In the genomic region with DNA sequence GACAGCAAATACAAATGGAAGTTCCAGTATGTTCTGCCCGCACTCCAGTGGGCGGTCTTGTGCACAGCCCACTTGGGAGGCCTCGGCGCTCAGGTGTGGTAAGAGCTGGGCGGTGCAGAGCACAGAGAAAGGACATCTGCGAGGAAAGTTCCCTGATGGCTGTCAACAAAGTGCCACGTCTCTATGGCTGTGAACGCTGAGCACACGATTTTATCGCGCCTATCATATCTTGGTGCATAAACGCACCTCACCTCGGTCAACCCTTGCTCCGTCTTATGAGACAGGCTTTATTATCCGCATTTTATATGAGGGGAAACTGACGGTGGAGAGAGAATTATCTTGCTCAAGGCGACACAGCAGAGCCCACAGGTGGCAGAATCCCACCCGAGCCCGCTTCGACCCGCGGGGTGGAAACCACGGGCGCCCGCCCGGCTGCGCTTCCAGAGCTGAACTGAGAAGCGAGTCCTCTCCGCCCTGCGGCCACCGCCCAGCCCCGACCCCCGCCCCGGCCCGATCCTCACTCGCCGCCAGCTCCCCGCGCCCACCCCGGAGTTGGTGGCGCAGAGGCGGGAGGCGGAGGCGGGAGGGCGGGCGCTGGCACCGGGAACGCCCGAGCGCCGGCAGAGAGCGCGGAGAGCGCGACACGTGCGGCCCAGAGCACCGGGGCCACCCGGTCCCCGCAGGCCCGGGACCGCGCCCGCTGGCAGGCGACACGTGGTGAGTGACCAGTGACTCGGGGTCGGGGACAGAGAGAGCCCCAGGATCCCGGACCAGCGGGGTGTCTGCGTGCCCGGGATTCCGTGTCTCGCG, we compare ENCODE assay signal across 10 cellular contexts. TPM values are rescaled to one million over a fixed set of nuclear protein-coding genes. Genes with fewer than 3 reads are reported as not detected.
DNase-seq lines count a peak whose midpoint lies in the region; ATAC-seq, FAIRE-seq and TF ChIP-seq lines count a peak whose summit lies in the region.
"Had no signal": no experiment of that assay in that cellular context is flagged by ENCODE, and none has a peak within 500 bp of the region (broad histone marks: within the 10 kb centered on the region; RNA-seq: fewer than 3 reads in every experiment).

A gene with protein sequence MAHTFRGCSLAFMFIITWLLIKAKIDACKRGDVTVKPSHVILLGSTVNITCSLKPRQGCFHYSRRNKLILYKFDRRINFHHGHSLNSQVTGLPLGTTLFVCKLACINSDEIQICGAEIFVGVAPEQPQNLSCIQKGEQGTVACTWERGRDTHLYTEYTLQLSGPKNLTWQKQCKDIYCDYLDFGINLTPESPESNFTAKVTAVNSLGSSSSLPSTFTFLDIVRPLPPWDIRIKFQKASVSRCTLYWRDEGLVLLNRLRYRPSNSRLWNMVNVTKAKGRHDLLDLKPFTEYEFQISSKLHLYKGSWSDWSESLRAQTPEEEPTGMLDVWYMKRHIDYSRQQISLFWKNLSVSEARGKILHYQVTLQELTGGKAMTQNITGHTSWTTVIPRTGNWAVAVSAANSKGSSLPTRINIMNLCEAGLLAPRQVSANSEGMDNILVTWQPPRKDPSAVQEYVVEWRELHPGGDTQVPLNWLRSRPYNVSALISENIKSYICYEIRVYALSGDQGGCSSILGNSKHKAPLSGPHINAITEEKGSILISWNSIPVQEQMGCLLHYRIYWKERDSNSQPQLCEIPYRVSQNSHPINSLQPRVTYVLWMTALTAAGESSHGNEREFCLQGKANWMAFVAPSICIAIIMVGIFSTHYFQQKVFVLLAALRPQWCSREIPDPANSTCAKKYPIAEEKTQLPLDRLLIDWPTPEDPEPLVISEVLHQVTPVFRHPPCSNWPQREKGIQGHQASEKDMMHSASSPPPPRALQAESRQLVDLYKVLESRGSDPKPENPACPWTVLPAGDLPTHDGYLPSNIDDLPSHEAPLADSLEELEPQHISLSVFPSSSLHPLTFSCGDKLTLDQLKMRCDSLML (plus strand): TSS at position 623 of the 810 bp plus-strand sequence. CDS start 12,496 bp downstream, outside the sequence.

- peak within 1 kb of the TSS; percentile 53 for H3K4me3 ChIP-seq in thymus (ENCODE audit: low read length)
- H3K4me3 ChIP-seq: K562 had no signal

- intact Hi-C loops in activated CD4-positive, alpha-beta T cell treated with anti-CD3 and anti-CD28 coated beads for 36 hours (cut with DNase I, micrococcal nuclease) = loop anchor here in 1 of 2 experiments (1.0 to 10.0 kb wide), 2 partner anchors 32 to 377 kb away; a partner anchor contains a TSS
- intact Hi-C loops in natural killer cell (cut with micrococcal nuclease) = loop anchor here (2.0 kb wide), 1 partner anchor 25 kb away; no protein-coding TSS in a partner anchor

- H3K4me1 Mint-ChIP-seq in activated CD4-positive, alpha-beta T cell treated with anti-CD3 and anti-CD28 coated beads for 36 hours = peaks cover 48% of the 10 kb centered on the region
- peaks cover 34 to 49% of the 10 kb centered on the region in 2 donors for H3K4me1 Mint-ChIP-seq in natural killer cell

- H3K4me1 ChIP-seq in thymus (ENCODE audit: control insufficient read depth, insufficient read depth, low read length) = peaks cover 3% of the 10 kb centered on the region

- no peak within 1 kb of the TSS for H3K27ac ChIP-seq in thymus (ENCODE audit: low read depth)

- CTCF ChIA-PET in activated CD4-positive, alpha-beta T cell treated with anti-CD3 and anti-CD28 coated beads for 36 hours (lab: Charles Lee) = interaction anchor here (0.6 to 1.5 kb wide), 4 partner anchors 32 to 93 kb away, joined by 3 to 7 read pairs (median 4); no protein-coding TSS in a partner anchor

- 1% methylated on average over 75 of the region's 75 CpGs for WGBS in thymus

- DNase-seq in GM18507 (ENCODE audit: extremely low spot score, insufficient read length, low read depth) (no peak), ecto neural progenitor cell (ENCODE audit: low spot score) (peak; percentile 62), natural killer cell (peak; percentile 38), hepatic stellate cell (ENCODE audit: low spot score) (no peak)
- peak; percentile 77 for DNase-seq in activated CD4-positive, alpha-beta T cell treated with anti-CD3 and anti-CD28 coated beads for 36 hours

- ATAC-seq in HG03460 (IDR thresholded peaks at IDR 0.05; ENCODE audit: unreplicated experiment) (peak; percentile 48), natural killer cell (peak; percentile 80 to 87 (median 81)), HG03097 (IDR thresholded peaks at IDR 0.05; ENCODE audit: low FRiP score, unreplicated experiment) (no peak)
- peak; percentile 77 for ATAC-seq in activated CD4-positive, alpha-beta T cell treated with anti-CD3 and anti-CD28 coated beads for 36 hours
- ATAC-seq: K562 had no signal

- H3K9me3 ChIP-seq in thymus (ENCODE audit: control insufficient read depth) = no peaks in the 10 kb centered on the region

- POLR2A ChIA-PET in activated CD4-positive, alpha-beta T cell treated with anti-CD3 and anti-CD28 coated beads for 36 hours (lab: Charles Lee) = interaction anchor here (0.5 to 1.4 kb wide), 4 partner anchors 18 to 133 kb away, joined by 4 to 7 read pairs (median 6); no protein-coding TSS in a partner anchor

- H3K36me3 ChIP-seq in thymus (ENCODE audit: control insufficient read depth, insufficient read depth) = no peaks in the 10 kb centered on the region

- no peaks in the 10 kb centered on the region for H3K27me3 ChIP-seq in thymus (ENCODE audit: control insufficient read depth, insufficient read depth)

- H3K27ac Mint-ChIP-seq in activated CD4-positive, alpha-beta T cell treated with anti-CD3 and anti-CD28 coated beads for 36 hours = peak within 1 kb of the TSS; percentile 90
- H3K27ac Mint-ChIP-seq in natural killer cell = peak within 1 kb of the TSS; percentile 82 to 89

- H3K4me3 Mint-ChIP-seq in activated CD4-positive, alpha-beta T cell treated with anti-CD3 and anti-CD28 coated beads for 36 hours = peak within 1 kb of the TSS; percentile 83
- peak within 1 kb of the TSS; percentile 92 for H3K4me3 Mint-ChIP-seq in natural killer cell

- peaks cover 40% of the 10 kb centered on the region for H3K36me3 Mint-ChIP-seq in activated CD4-positive, alpha-beta T cell treated with anti-CD3 and anti-CD28 coated beads for 36 hours (ENCODE audit: low read depth)
- no peaks in the 10 kb centered on the region for H3K36me3 Mint-ChIP-seq in natural killer cell

- no peaks in the 10 kb centered on the region for H3K27me3 Mint-ChIP-seq in activated CD4-positive, alpha-beta T cell treated with anti-CD3 and anti-CD28 coated beads for 36 hours
- no peaks in the 10 kb centered on the region for H3K27me3 Mint-ChIP-seq in natural killer cell (ENCODE audit: low read depth in 2 of 2)

- TF ChIP-seq CTCF in natural killer cell (IDR thresholded peaks at IDR 0.05) = no peak

- FAIRE-seq in GM18507 (lab: Jason Lieb, UNC) = peak; percentile 38
- FAIRE-seq: K562 had no signal

- no peaks in the 10 kb centered on the region for H3K9me3 Mint-ChIP-seq in activated CD4-positive, alpha-beta T cell treated with anti-CD3 and anti-CD28 coated beads for 36 hours (ENCODE audit: low read depth)
- H3K9me3 Mint-ChIP-seq in natural killer cell = no peaks in the 10 kb centered on the region

RNA-seq across cellular contexts. Expression of the gene that starts here (rescaled TPM):
- 10 to 100 TPM; 77.9 to 99.2 TPM for total RNA-seq in activated CD4-positive, alpha-beta T cell treated with anti-CD3 and anti-CD28 coated beads for 36 hours
- total RNA-seq in natural killer cell = 10 to 100 TPM; 18.2 to 51.2 (median 24.8) TPM
- polyA plus RNA-seq in thymus = 1.3 TPM
- total RNA-seq: lung microvascular endothelial cell had no signal

Comparison
In these comparisons a context has a peak if more than half of its experiments do, and no peak if none do; other contexts are left out.
1. DNase-seq: peak in activated CD4-positive, alpha-beta T cell treated with anti-CD3 and anti-CD28 coated beads for 36 hours (single experiment), ecto neural progenitor cell (single experiment) and natural killer cell (single experiment); none in GM18507 (single experiment) and hepatic stellate cell (single experiment).